Comparison of ENCODE assay signal across 8 cellular contexts in genomic region chr14:59576332-59577294, GRCh38. TPM values are rescaled to one million over a fixed set of nuclear protein-coding genes. Genes with fewer than 3 reads are reported as not detected.
DNase-seq lines count a peak whose midpoint lies in the region; ATAC-seq and TF ChIP-seq lines count a peak whose summit lies in the region.

Gene CCDC175, minus strand, starts transcription at chr14:59576812. Its CDS starts 37 bp downstream, at chr14:59576775.

- intact Hi-C loops in activated naive CD4-positive, alpha-beta T cell treated with anti-CD3 and anti-CD28 coated beads for 36 hours (cut with micrococcal nuclease), result loop anchor here (1.0 to 10.0 kb wide), 8 partner anchors 64 to 932 kb away; partner anchors contain the start of genes DAAM1, JKAMP and L3HYPDH
- intact Hi-C loops in head of caudate nucleus (cut with DNase I), result loop anchor here (10.0 kb wide), 1 partner anchor 452 kb away; no protein-coding TSS in a partner anchor

- H3K27ac ChIP-seq in suprapubic skin, result no peak within 1 kb of the TSS

- TF ChIP-seq CTCF in omental fat pad (IDR thresholded peaks at IDR 0.05) (no peak), suprapubic skin (IDR thresholded peaks at IDR 0.05) (peak; percentile 19 to 31)

- no peak for TF ChIP-seq POLR2A in suprapubic skin (IDR thresholded peaks at IDR 0.05)

- no peaks in the 10 kb centered on the region for H3K36me3 ChIP-seq in suprapubic skin

- 22% methylated on average over 44 of the region's 46 CpGs for WGBS in suprapubic skin

- H3K9me3 ChIP-seq in suprapubic skin, result no peaks in the 10 kb centered on the region

- DNase-seq in DMS53 (lab: John Stamatoyannopoulos, UW), result peak; percentile 95
- DNase-seq in SHP77 treated with DMSO at 0.1 percent for 48 hours (lab: John Stamatoyannopoulos, UW), result peak; percentile 64
- DNase-seq in activated naive CD4-positive, alpha-beta T cell treated with anti-CD3 and anti-CD28 coated beads for 36 hours, result peak; percentile 89
- peak; percentile 79 to 95 (median 91) for DNase-seq in head of caudate nucleus
- peak; percentile 56 for DNase-seq in omental fat pad (ENCODE audit: low spot score)
- peak in 1 of 2 donors; percentile 77 for DNase-seq in suprapubic skin (ENCODE audit: low spot score in 2 of 2)

- H3K4me1 ChIP-seq in suprapubic skin, result peaks cover 6% of the 10 kb centered on the region

- peak within 1 kb of the TSS; percentile 36 for H3K4me3 ChIP-seq in suprapubic skin

- peaks cover 3% of the 10 kb centered on the region for H3K27me3 Mint-ChIP-seq in activated naive CD4-positive, alpha-beta T cell treated with anti-CD3 and anti-CD28 coated beads for 36 hours (ENCODE audit: low read depth)

- H3K4me1 Mint-ChIP-seq in activated naive CD4-positive, alpha-beta T cell treated with anti-CD3 and anti-CD28 coated beads for 36 hours (ENCODE audit: low read depth), result peaks cover 5% of the 10 kb centered on the region

- H3K27ac Mint-ChIP-seq in activated naive CD4-positive, alpha-beta T cell treated with anti-CD3 and anti-CD28 coated beads for 36 hours, result no peak within 1 kb of the TSS

- ATAC-seq in GM21619 (IDR thresholded peaks at IDR 0.05; ENCODE audit: unreplicated experiment), result peak; percentile 98
- ATAC-seq in omental fat pad (ENCODE audit: low FRiP score), result peak; percentile 85

- CTCF ChIA-PET in activated naive CD4-positive, alpha-beta T cell treated with anti-CD3 and anti-CD28 coated beads for 36 hours (lab: Charles Lee), result interaction anchor here (0.5 to 3.2 kb wide), 33 partner anchors 9 to 729 kb away, joined by 3 to 41 read pairs (median 4); partner anchors contain the start of genes JKAMP and L3HYPDH

- peak within 1 kb of the TSS; percentile 65 for H3K4me3 Mint-ChIP-seq in activated naive CD4-positive, alpha-beta T cell treated with anti-CD3 and anti-CD28 coated beads for 36 hours

- H3K36me3 Mint-ChIP-seq in activated naive CD4-positive, alpha-beta T cell treated with anti-CD3 and anti-CD28 coated beads for 36 hours (ENCODE audit: low read depth), result no peaks in the 10 kb centered on the region

- peak; percentile 62 for TF ChIP-seq RAD21 in Ishikawa (IDR thresholded peaks at IDR 0.05; ENCODE audit: low read depth)

- H3K9me3 Mint-ChIP-seq in activated naive CD4-positive, alpha-beta T cell treated with anti-CD3 and anti-CD28 coated beads for 36 hours, result no peaks in the 10 kb centered on the region

- TF ChIP-seq EP300 in Ishikawa (IDR thresholded peaks at IDR 0.05; ENCODE audit: borderline replicate concordance) (no peak), suprapubic skin (IDR thresholded peaks at IDR 0.05) (no peak)

- H3K27me3 ChIP-seq in suprapubic skin, result peaks cover 4% of the 10 kb centered on the region

TF ChIP-seq in Ishikawa, 13 proteins besides CTCF, POLR2A, EP300 and RAD21:
- TF ChIP-seq ZBTB7A (IDR thresholded peaks at IDR 0.05; ENCODE audit: low read depth) (peak; percentile 70; the same call in 1 of the 2 replicates), USF1 (IDR thresholded peaks at IDR 0.05) (no peak)

RNA-seq across cellular contexts. Expression of gene CCDC175, which starts in this region (rescaled TPM):
- not detected for total RNA-seq in activated naive CD4-positive, alpha-beta T cell treated with anti-CD3 and anti-CD28 coated beads for 36 hours
- total RNA-seq in omental fat pad, result not detected
- total RNA-seq in suprapubic skin, result not detected

Comparison
In these comparisons a context has a peak if more than half of its experiments do, and no peak if none do; other contexts are left out.
1. Peak in DNase-seq in activated naive CD4-positive, alpha-beta T cell treated with anti-CD3 and anti-CD28 coated beads for 36 hours; RNA of the gene not detected or under 1 TPM.
2. Peak in DNase-seq and ATAC-seq in omental fat pad; RNA of the gene not detected or under 1 TPM.
3. CTCF ChIP-seq: peak in suprapubic skin (2 of 2); none in omental fat pad (0 of 3).